In genomic region chr3:130699765-130700164, GRCh38 we compare ENCODE assay signal across 8 cellular contexts. TPM values are rescaled to one million over a fixed set of nuclear protein-coding genes. Genes with fewer than 3 reads are reported as not detected.
DNase-seq lines count a peak whose midpoint lies in the region; ATAC-seq, FAIRE-seq and TF ChIP-seq lines count a peak whose summit lies in the region.

No MANE protein-coding gene starts in this region.

- no peaks in the 10 kb centered on the region for H3K27me3 Mint-ChIP-seq in naive B cell

- no peak overlapping the region for H3K4me2 ChIP-seq in GM12878 (ENCODE audit: control insufficient read depth, insufficient read depth)

- peak; percentile 68 for FAIRE-seq in GM12878 (lab: Jason Lieb, UNC)

- CTCF ChIA-PET in GM12878 (lab: Yijun Ruan, JAX), result interaction anchor here (0.8 to 1.7 kb wide), 10 partner anchors 8 to 194 kb away, joined by 3 to 8 read pairs (median 4); partner anchors contain the start of gene ATP2C1

- in situ Hi-C loops in GM12878 (cut with MboI), result no loop called here

- peaks cover 0 to 8% of the 10 kb centered on the region in 2 experiments; a peak in 2 of 4 replicates for H3K36me3 ChIP-seq in GM12878 (ENCODE audit: control insufficient read depth in 2 of 2, insufficient read depth in 2 of 2, low read length in 1 of 2)

- BruUV-seq in GM12878 (replicated peaks; lab: Mats Ljungman, UMichigan), result no TSS peak

- no peaks in the 10 kb centered on the region for H4K20me1 ChIP-seq in GM12878 (ENCODE audit: control insufficient read depth, insufficient read depth)

- H3K27ac ChIP-seq in GM12878 (ENCODE audit: control insufficient read depth, insufficient read depth), result no peak overlapping the region

- SMC1A ChIA-PET in GM12878 (lab: Charles Lee; ENCODE audit: uncharacterized antibody, unreplicated experiment), result interaction anchor here (0.8 kb wide), 2 partner anchors 191 to 194 kb away, joined by 4 read pairs; partner anchors contain the start of gene ATP2C1

- peak; percentile 44 to 60 (median 59) for TF ChIP-seq CTCF in GM12878 (IDR thresholded peaks at IDR 0.05 in 2 of 3, conservative IDR thresholded peaks at IDR 0.05 in 1 of 3; ENCODE audit: control insufficient read depth in 2 of 3, extremely low read depth in 1 of 3, insufficient read depth in 1 of 3, low read depth in 3 of 3, low read length in 3 of 3)

- peak; percentile 63 for TF ChIP-seq RAD21 in GM12878 (IDR thresholded peaks at IDR 0.05; ENCODE audit: insufficient read depth, low read depth, low read length)

- ATAC-seq in GM12878 (peak; percentile 89), naive B cell (ENCODE audit: low read depth in 2 of 2) (no peak)

- no peak overlapping the region for H3K4me3 Mint-ChIP-seq in naive B cell

- no peak overlapping the region for H3K9ac ChIP-seq in GM12878 (ENCODE audit: control insufficient read depth, insufficient read depth, low read length)

- no peaks in the 10 kb centered on the region for H3K4me1 ChIP-seq in GM12878 (ENCODE audit: control insufficient read depth, insufficient read depth, low read length)

- H3K4me3 ChIP-seq in GM12878, result no peak overlapping the region

- no peak overlapping the region for H2AFZ ChIP-seq in GM12878 (ENCODE audit: control insufficient read depth, low read depth, low read length)

- intact Hi-C loops in GM12878 (cut with micrococcal nuclease; ENCODE audit: unreplicated experiment), result loop anchor here (1.0 kb wide), 1 partner anchor 194 kb away; no protein-coding TSS in a partner anchor

- no peaks in the 10 kb centered on the region for H3K79me2 ChIP-seq in GM12878 (ENCODE audit: control insufficient read depth, insufficient read depth, low read length)

- H3K9me3 Mint-ChIP-seq in naive B cell, result no peaks in the 10 kb centered on the region

- RAD21 ChIA-PET in GM12878 (lab: Charles Lee; ENCODE audit: unreplicated experiment), result interaction anchor here (1.0 kb wide), 1 partner anchor 194 kb away, joined by 3 read pairs; the partner anchor contains the start of gene ATP2C1

- no peak for TF ChIP-seq EP300 in GM12878 (IDR thresholded peaks at IDR 0.05; ENCODE audit: borderline replicate concordance in 1 of 2, control insufficient read depth in 1 of 2, low read depth in 2 of 2, low read length in 2 of 2)

- H3K27ac Mint-ChIP-seq in naive B cell, result no peak overlapping the region

- H3K4me1 Mint-ChIP-seq in naive B cell, result no peaks in the 10 kb centered on the region

- peaks cover 47 to 51% of the 10 kb centered on the region in 2 donors for H3K36me3 Mint-ChIP-seq in naive B cell

- peak; percentile 24 for DNase-seq in SKM-1 treated with dmso at 0.1 percent for 144 hours (lab: John Stamatoyannopoulos, UW; ENCODE audit: unreplicated experiment)
- DNase-seq in SKM-1 (lab: John Stamatoyannopoulos, UW; ENCODE audit: unreplicated experiment), result no peak
- peak; percentile 8 for DNase-seq in LoVo (ENCODE audit: low spot score)
- no peak for DNase-seq in GM12878 (ENCODE audit: low read depth, low spot score)
- peak; percentile 1 for DNase-seq in naive B cell
- no peak for DNase-seq in epidermal melanocyte (ENCODE audit: insufficient read length, low spot score)
- DNase-seq in HCEC 1CT, result no peak
- no peak for DNase-seq in hypothalamus (lab: John Stamatoyannopoulos, UW)

- H3K9me3 ChIP-seq in GM12878 (replicated peaks; ENCODE audit: control insufficient read depth, insufficient read depth, low read length), result no peaks in the 10 kb centered on the region

- TF ChIP-seq POLR2A in GM12878 (IDR thresholded peaks at IDR 0.05; ENCODE audit: low read depth, low read length), result no peak

- no peaks in the 10 kb centered on the region for H3K27me3 ChIP-seq in GM12878 (replicated peaks in 1 of 2; ENCODE audit: control insufficient read depth in 2 of 2, insufficient read depth in 2 of 2, low read length in 1 of 2)

- POLR2A ChIA-PET in GM12878 (lab: Charles Lee), result no interaction called here

TF ChIP-seq in GM12878, 131 proteins besides CTCF, POLR2A, EP300 and RAD21:
- peak; percentile 45; the same call in 1 of the 2 replicates for TF ChIP-seq SMC3 (IDR thresholded peaks at IDR 0.05; ENCODE audit: borderline replicate concordance, low read length)
- TF ChIP-seq, protein P1, sequence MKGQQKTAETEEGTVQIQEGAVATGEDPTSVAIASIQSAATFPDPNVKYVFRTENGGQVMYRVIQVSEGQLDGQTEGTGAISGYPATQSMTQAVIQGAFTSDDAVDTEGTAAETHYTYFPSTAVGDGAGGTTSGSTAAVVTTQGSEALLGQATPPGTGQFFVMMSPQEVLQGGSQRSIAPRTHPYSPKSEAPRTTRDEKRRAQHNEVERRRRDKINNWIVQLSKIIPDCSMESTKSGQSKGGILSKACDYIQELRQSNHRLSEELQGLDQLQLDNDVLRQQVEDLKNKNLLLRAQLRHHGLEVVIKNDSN (IDR thresholded peaks at IDR 0.05; ENCODE audit: borderline replicate concordance, extremely low read length, insufficient read depth, low read depth, low read length), result no peak
TF ChIP-seq in GM12878: peak in this region for 1.

RNA-seq across cellular contexts. Expression of gene PIK3R4, which starts 46.9 kb away (rescaled TPM):
- 39.3 and 42.7 TPM in 2 replicates for total RNA-seq in GM12878 (2013; cell fraction: nucleolus; rRNA removed)
- total RNA-seq in GM12878 (2014; rRNA removed), result 31.2 and 32.9 TPM in 2 replicates
- total RNA-seq in GM12878 (2014; rRNA removed; fragmentation: Illumina TruSeq; extraction: Trizol), result 28.7 and 31.2 TPM in 2 replicates
- 23.0 and 23.1 TPM in 2 replicates for total RNA-seq in GM12878 (2021)
- polyA plus RNA-seq in GM12878 (2011; ENCODE audit: low read depth), result 15.3 TPM
- polyA plus RNA-seq in GM12878 (2011; rRNA removed), result 45.9 and 50.2 TPM in 2 replicates
- 46.4 and 63.1 TPM in 2 replicates for polyA plus RNA-seq in GM12878 (2011; cell fraction: cytosol; rRNA removed)
- polyA plus RNA-seq in GM12878 (2011; cell fraction: nucleus; rRNA removed), result 25.7 and 33.9 TPM in 2 replicates
- 12.2 and 12.5 TPM in 2 replicates for polyA plus RNA-seq in GM12878 (2012)
- polyA plus RNA-seq in GM12878 (2014; fragmentation: Illumina TruSeq; extraction: Trizol), result 32.4 and 38.5 TPM in 2 replicates
- polyA plus RNA-seq in GM12878 (2014; fragmentation: Nextera tagmentation; extraction: Ambion mirVana), result 10 to 100 TPM; 22.6 to 35.8 TPM
- polyA plus RNA-seq in GM12878 (2014; rRNA removed), result 22.7 and 24.5 TPM in 2 replicates
- 10 to 100 TPM; 29.9 to 32.8 TPM for polyA plus RNA-seq in GM12878 (2016; fragmentation: Nextera tagmentation; extraction: Ambion mirVana)
- 97.9 and 122 TPM in 2 replicates for polyA minus RNA-seq in GM12878 (2011; rRNA and poly(A)+ RNA removed)
- polyA minus RNA-seq in GM12878 (2011; cell fraction: cytosol; rRNA and poly(A)+ RNA removed), result 17.2 and 22.0 TPM in 2 replicates
- 37.2 and 45.3 TPM in 2 replicates for polyA minus RNA-seq in GM12878 (2011; cell fraction: nucleus; rRNA and poly(A)+ RNA removed)
- polyA plus RNA-seq in naive B cell (ENCODE audit: low read depth in 6 of 6), result 10 to 100 TPM in 5 of 6 donors, 1 to 10 TPM in 1; 7.8 to 26.8 (median 18.8) TPM

Comparison
In these comparisons a context has a peak if more than half of its experiments do, and no peak if none do; other contexts are left out.
1. DNase-seq: peak in SKM-1 treated with dmso at 0.1 percent for 144 hours (single experiment), LoVo (single experiment) and naive B cell (single experiment); none in SKM-1 (single experiment), GM12878 (single experiment), epidermal melanocyte (single experiment), HCEC 1CT (single experiment) and hypothalamus (0 of 51).